1 cellular context compared by ENCODE assay signal in genomic region chr3:116020989-116021388, GRCh38.
TF ChIP-seq lines count a peak whose summit lies in the region.

No MANE protein-coding gene starts in this region.

TF ChIP-seq in HepG2, 621 proteins besides CTCF, POLR2A, EP300 and RAD21 (continued from another document):
- TF ChIP-seq, protein P1, sequence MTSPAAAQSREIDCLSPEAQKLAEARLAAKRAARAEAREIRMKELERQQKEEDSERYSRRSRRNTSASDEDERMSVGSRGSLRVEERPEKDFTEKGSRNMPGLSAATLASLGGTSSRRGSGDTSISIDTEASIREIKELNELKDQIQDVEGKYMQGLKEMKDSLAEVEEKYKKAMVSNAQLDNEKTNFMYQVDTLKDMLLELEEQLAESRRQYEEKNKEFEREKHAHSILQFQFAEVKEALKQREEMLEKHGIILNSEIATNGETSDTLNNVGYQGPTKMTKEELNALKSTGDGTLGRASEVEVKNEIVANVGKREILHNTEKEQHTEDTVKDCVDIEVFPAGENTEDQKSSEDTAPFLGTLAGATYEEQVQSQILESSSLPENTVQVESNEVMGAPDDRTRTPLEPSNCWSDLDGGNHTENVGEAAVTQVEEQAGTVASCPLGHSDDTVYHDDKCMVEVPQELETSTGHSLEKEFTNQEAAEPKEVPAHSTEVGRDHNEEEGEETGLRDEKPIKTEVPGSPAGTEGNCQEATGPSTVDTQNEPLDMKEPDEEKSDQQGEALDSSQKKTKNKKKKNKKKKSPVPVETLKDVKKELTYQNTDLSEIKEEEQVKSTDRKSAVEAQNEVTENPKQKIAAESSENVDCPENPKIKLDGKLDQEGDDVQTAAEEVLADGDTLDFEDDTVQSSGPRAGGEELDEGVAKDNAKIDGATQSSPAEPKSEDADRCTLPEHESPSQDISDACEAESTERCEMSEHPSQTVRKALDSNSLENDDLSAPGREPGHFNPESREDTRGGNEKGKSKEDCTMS (CRISPR knock-in tag; conservative IDR thresholded peaks at IDR 0.05): no peak
- no peak for TF ChIP-seq GPBP1L1 (CRISPR knock-in tag; IDR thresholded peaks at IDR 0.05)
- no peak for TF ChIP-seq ZNF335 (CRISPR knock-in tag; IDR thresholded peaks at IDR 0.05)
- no peak for TF ChIP-seq NCOA2 (CRISPR knock-in tag; IDR thresholded peaks at IDR 0.05)
- no peak for TF ChIP-seq SP2 (CRISPR knock-in tag; IDR thresholded peaks at IDR 0.05)
- no peak for TF ChIP-seq ZNF784 (CRISPR knock-in tag; IDR thresholded peaks at IDR 0.05; ENCODE audit: borderline replicate concordance)
- no peak for TF ChIP-seq NR2F6 (IDR thresholded peaks at IDR 0.05)
- no peak for TF ChIP-seq NR2F6 (CRISPR knock-in tag; IDR thresholded peaks at IDR 0.05)
- no peak for TF ChIP-seq ZHX2 (IDR thresholded peaks at IDR 0.05; ENCODE audit: low read depth)
- TF ChIP-seq ZHX2 (CRISPR knock-in tag; IDR thresholded peaks at IDR 0.05; ENCODE audit: borderline replicate concordance): no peak
